Comparison of ENCODE assay signal across 1 cellular context in genomic region chr7:35747611-35748010, GRCh38.
TF ChIP-seq lines count a peak whose summit lies in the region.

No MANE protein-coding gene starts in this region.

TF ChIP-seq in SK-N-SH, 30 proteins besides CTCF, POLR2A, EP300 and RAD21 (continued from another document):
- TF ChIP-seq PBX3 (IDR thresholded peaks at IDR 0.05), result 0 out of 2 replicates have a peak, but pooled peaks have one; percentile 42
- TF ChIP-seq GATA2 (CRISPR knock-in tag; IDR thresholded peaks at IDR 0.05), result no peak
- peak; percentile 39 for TF ChIP-seq NFIC (IDR thresholded peaks at IDR 0.05; ENCODE audit: borderline replicate concordance)
- no peak for TF ChIP-seq IRF3 (IDR thresholded peaks at IDR 0.05; ENCODE audit: low read depth, low read length)
- TF ChIP-seq USF1 (IDR thresholded peaks at IDR 0.05; ENCODE audit: borderline replicate concordance, low read depth), result no peak
